20 cellular contexts compared by ENCODE assay signal in genomic region chr9:68574150-68574549, GRCh38. TPM values are rescaled to one million over a fixed set of nuclear protein-coding genes. Genes with fewer than 3 reads are reported as not detected.
DNase-seq lines count a peak whose midpoint lies in the region; ATAC-seq and TF ChIP-seq lines count a peak whose summit lies in the region.
"Had no signal": no experiment of that assay in that cellular context is flagged by ENCODE, and none has a peak within 500 bp of the region (broad histone marks: within the 10 kb centered on the region; RNA-seq: fewer than 3 reads in every experiment).

No MANE protein-coding gene starts in this region.

- H3K4me1 ChIP-seq in RWPE2 (ENCODE audit: insufficient read depth, poor library complexity, severe bottlenecking), result no peaks in the 10 kb centered on the region
- H3K4me1 ChIP-seq: parathyroid adenoma had no signal

- no peaks in the 10 kb centered on the region for H3K36me3 ChIP-seq in RWPE2 (ENCODE audit: low read depth)
- H3K36me3 ChIP-seq: SJCRH30, WERI-Rb-1 had no signal

- H3K27ac ChIP-seq in AG04450 (ENCODE audit: low read depth, low read length) (no peak overlapping the region), RWPE2 (ENCODE audit: poor library complexity, severe bottlenecking) (no peak overlapping the region)
- H3K27ac ChIP-seq: parathyroid adenoma, SJCRH30, WERI-Rb-1 had no signal

- no peak for DNase-seq in AG04450 (ENCODE audit: low read depth, low spot score)
- no peak for DNase-seq in GM12864 (ENCODE audit: low read depth)
- DNase-seq in RWPE2 (ENCODE audit: low spot score), result no peak
- peak in 1 of 2 donors; percentile 10 for DNase-seq in foreskin fibroblast
- no peak for DNase-seq in dedifferentiated amniotic fluid mesenchymal stem cell (ENCODE audit: extremely low spot score)
- no peak for DNase-seq in NCI-H2081 treated with DMSO at 0.1 percent for 48 hours (lab: John Stamatoyannopoulos, UW)
- DNase-seq: activated T-cell treated with anti-CD3 and anti-CD28 coated beads for 4 hours; CD4-positive, alpha-beta T cell; effector CD8-positive, alpha-beta T cell; hypothalamus; mesenchymal stem cell; NCI-H1092; NCI-H524; SJCRH30; stimulated activated CD4-positive, alpha-beta T cell treated with anti-CD3 and anti-CD28 coated beads, Interleukin-4, amount 100 ng/mL, for 1 hour; stimulated activated naive CD4-positive, alpha-beta T cell treated with Interleukin-2 at 50 U/mL for 16 hours; WERI-Rb-1 had no signal

- ATAC-seq in RWPE2 (ENCODE audit: low read depth), result no peak
- ATAC-seq in HG02973 (IDR thresholded peaks at IDR 0.05; ENCODE audit: unreplicated experiment), result no peak
- no peak for ATAC-seq in GM19023 (IDR thresholded peaks at IDR 0.05; ENCODE audit: unreplicated experiment)

- peak; percentile 23 for TF ChIP-seq CTCF in AG04450 (IDR thresholded peaks at IDR 0.05; ENCODE audit: low read depth, low read length)
- peak; percentile 37 for TF ChIP-seq CTCF in GM12864 (IDR thresholded peaks at IDR 0.05; ENCODE audit: low read depth, low read length, missing control alignments)
- peak; percentile 38 for TF ChIP-seq CTCF in RWPE2 (IDR thresholded peaks at IDR 0.05; ENCODE audit: poor library complexity, severe bottlenecking)
- peak; percentile 4 for TF ChIP-seq CTCF in foreskin fibroblast (IDR thresholded peaks at IDR 0.05; ENCODE audit: low read depth, low read length)

- H3K4me3 ChIP-seq in AG04450 (ENCODE audit: low read depth, low read length), result no peak overlapping the region
- no peak overlapping the region for H3K4me3 ChIP-seq in GM12864 (ENCODE audit: low read depth, low read length)
- no peak overlapping the region for H3K4me3 ChIP-seq in RWPE2 (ENCODE audit: severe bottlenecking)
- no peak overlapping the region for H3K4me3 ChIP-seq in foreskin fibroblast (ENCODE audit: low read depth in 1 of 2, low read length in 2 of 2)
- H3K4me3 ChIP-seq: SJCRH30 had no signal

- H3K27me3 ChIP-seq in AG04450 (ENCODE audit: control insufficient read depth, insufficient read depth, low read length), result peaks cover 3% of the 10 kb centered on the region
- no peaks in the 10 kb centered on the region for H3K27me3 ChIP-seq in RWPE2 (ENCODE audit: insufficient read depth, poor library complexity, severe bottlenecking)
- H3K27me3 ChIP-seq: SJCRH30 had no signal

- CTCF ChIA-PET in AG04450 (lab: Charles Lee), result interaction anchor here (0.6 to 2.9 kb wide), 5 partner anchors 9 to 25 kb away, joined by 3 to 23 read pairs (median 3); no protein-coding TSS in a partner anchor

- POLR2A ChIA-PET in AG04450 (lab: Yijun Ruan, JAX), result no interaction called here

- H3K9me3 ChIP-seq in AG04450 (ENCODE audit: control insufficient read depth, insufficient read depth, low read length) (no peaks in the 10 kb centered on the region), RWPE2 (ENCODE audit: severe bottlenecking) (no peaks in the 10 kb centered on the region)
- H3K9me3 ChIP-seq: SJCRH30 had no signal

RNA-seq across cellular contexts. Expression of gene TMEM252, which starts 33.5 kb away (rescaled TPM):
- not detected in 2 replicates for polyA plus RNA-seq in AG04450 (2011; rRNA removed)
- not detected in 2 replicates for polyA minus RNA-seq in AG04450 (2011; rRNA and poly(A)+ RNA removed)
